ENCODE assay signal across 11 cellular contexts in genomic region chr2:231640229-231640628, GRCh38. TPM values are rescaled to one million over a fixed set of nuclear protein-coding genes. Genes with fewer than 3 reads are reported as not detected.
DNase-seq lines count a peak whose midpoint lies in the region; ATAC-seq and TF ChIP-seq lines count a peak whose summit lies in the region.
"Had no signal": no experiment of that assay in that cellular context is flagged by ENCODE, and none has a peak within 500 bp of the region (broad histone marks: within the 10 kb centered on the region; RNA-seq: fewer than 3 reads in every experiment).

No MANE protein-coding gene starts in this region.

- whole genome bisulfite sequencing in suprapubic skin, result 51% methylated on average over 7 of the region's 7 CpGs

- ATAC-seq in left lung, result no peak

- peak in 1 of 2 donors; percentile 16 for TF ChIP-seq POLR2A in suprapubic skin (IDR thresholded peaks at IDR 0.05)

- H3K9me3 ChIP-seq in left lung (no peaks in the 10 kb centered on the region), suprapubic skin (no peaks in the 10 kb centered on the region)

- DNase-seq in MV-4-11 (lab: John Stamatoyannopoulos, UW) (peak; percentile 24), caudate nucleus (lab: John Stamatoyannopoulos, UW) (no peak), left lung (no peak), suprapubic skin (ENCODE audit: low spot score in 2 of 2) (no peak), foreskin melanocyte (no peak), dedifferentiated amniotic fluid mesenchymal stem cell (ENCODE audit: extremely low spot score) (no peak), NAMALWA (ENCODE audit: low spot score) (no peak)
- DNase-seq in stimulated activated CD4-positive, alpha-beta T cell treated with anti-CD3 and anti-CD28 coated beads, Interleukin-2, amount 100 ng/mL, for 24 hours, result no peak
- DNase-seq: activated CD4-positive, alpha-beta T cell treated with anti-CD3 and anti-CD28 coated beads, Interleukin-2, amount 50 U/mL, for 48 hours; NCI-H510A had no signal

- H3K27ac ChIP-seq in caudate nucleus (ENCODE audit: low read depth, low read length) (peak overlapping the region; percentile 77), left lung (peak overlapping the region; percentile 79 to 86), suprapubic skin (peak overlapping the region; percentile 94)

- no peak for TF ChIP-seq CTCF in left lung (IDR thresholded peaks at IDR 0.05)
- TF ChIP-seq CTCF in suprapubic skin (IDR thresholded peaks at IDR 0.05), result no peak

- no peaks in the 10 kb centered on the region for H3K27me3 ChIP-seq in left lung
- H3K27me3 ChIP-seq in suprapubic skin, result no peaks in the 10 kb centered on the region

- H3K4me1 ChIP-seq in left lung (peaks cover 21 to 51% of the 10 kb centered on the region in 2 donors), suprapubic skin (peaks cover 53% of the 10 kb centered on the region)

- intact Hi-C loops in left lung (cut with DNase I), result no loop called here

- no peak for TF ChIP-seq EP300 in suprapubic skin (IDR thresholded peaks at IDR 0.05)

- H3K4me3 ChIP-seq in left lung (no peak overlapping the region), suprapubic skin (no peak overlapping the region)

- H3K36me3 ChIP-seq in left lung, result no peaks in the 10 kb centered on the region
- no peaks in the 10 kb centered on the region for H3K36me3 ChIP-seq in suprapubic skin

RNA-seq across cellular contexts. Expression of gene TEX44, which starts 47.6 kb away (rescaled TPM):
- total RNA-seq in left lung (not detected), suprapubic skin (not detected)
- total RNA-seq: M059J had no signal
